In the genomic region with DNA sequence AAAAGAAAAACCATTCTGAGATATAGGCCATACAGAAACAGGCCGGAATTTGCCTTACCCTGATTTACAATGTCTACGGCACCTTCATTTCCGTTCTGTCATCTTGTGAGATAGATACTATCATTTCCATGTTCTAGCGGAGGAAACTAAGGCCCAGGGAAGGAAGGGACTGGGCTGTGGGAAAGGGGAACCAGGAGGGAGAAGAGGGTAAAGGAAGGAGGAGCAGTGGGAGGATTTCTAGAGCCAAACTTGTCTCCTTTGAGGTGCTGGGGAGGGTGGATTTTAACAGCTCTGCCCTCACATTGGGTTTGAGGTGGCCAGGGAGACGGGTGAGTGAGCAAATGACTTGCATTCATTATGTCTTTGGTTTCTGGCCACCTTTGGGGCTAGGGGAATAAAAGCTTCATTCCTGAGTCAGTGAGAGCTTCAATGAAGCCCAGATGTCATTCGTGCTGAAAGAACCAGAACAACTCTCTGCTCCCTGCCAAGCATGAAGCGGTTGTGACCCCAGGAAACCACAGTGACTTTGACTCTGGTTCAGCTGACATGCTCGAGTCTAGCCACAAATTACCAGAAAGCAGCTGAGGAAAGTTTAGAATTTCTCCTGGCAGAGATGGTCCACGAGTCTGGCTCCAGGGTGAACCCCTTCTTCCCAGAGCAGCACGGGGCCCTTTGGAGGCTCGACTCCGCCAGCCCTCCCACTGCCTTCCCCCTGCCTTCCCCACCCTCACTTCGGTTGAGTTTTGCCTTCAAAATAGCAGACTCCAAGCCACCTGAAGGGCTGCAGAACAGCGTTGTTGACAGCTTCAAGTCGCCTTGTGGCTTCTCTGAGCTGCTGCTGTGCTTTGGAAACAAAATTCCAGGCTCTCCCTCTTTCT, we compare ENCODE assay signal across 9 cellular contexts. TPM values are rescaled to one million over a fixed set of nuclear protein-coding genes. Genes with fewer than 3 reads are reported as not detected.
A peak's percentile ranks its signal among the peaks of the same experiment; 100 is the strongest.
DNase-seq lines count a peak whose midpoint lies in the region; ATAC-seq and TF ChIP-seq lines count a peak whose summit lies in the region.
"Had no signal": no experiment of that assay in that cellular context is flagged by ENCODE, and none has a peak within 500 bp of the region (broad histone marks: within the 10 kb centered on the region; RNA-seq: fewer than 3 reads in every experiment).

No MANE protein-coding gene starts in this region.

- peak overlapping the region; percentile 64 for H3K4me3 Mint-ChIP-seq in CD8-positive, alpha-beta T cell
- H3K4me3 Mint-ChIP-seq in HFFc6, result no peak overlapping the region
- H3K4me3 Mint-ChIP-seq in activated CD8-positive, alpha-beta memory T cell treated with anti-CD3 and anti-CD28 coated beads, Interleukin-2, amount 10 ng/mL, durations not matched to agents 7 days and 5 days, result peak overlapping the region; percentile 6

- peak overlapping the region; percentile 90 for H3K27ac Mint-ChIP-seq in CD8-positive, alpha-beta T cell
- no peak overlapping the region for H3K27ac Mint-ChIP-seq in HFFc6
- H3K27ac Mint-ChIP-seq in activated CD8-positive, alpha-beta memory T cell treated with anti-CD3 and anti-CD28 coated beads, Interleukin-2, amount 10 ng/mL, durations not matched to agents 7 days and 5 days, result peak overlapping the region; percentile 82

- H3K79me2 ChIP-seq in smooth muscle cell (ENCODE audit: low read depth), result peaks cover 9% of the 10 kb centered on the region

- H3K27me3 ChIP-seq in CD8-positive, alpha-beta T cell (ENCODE audit: insufficient read depth, low read length), result no peaks in the 10 kb centered on the region
- no peaks in the 10 kb centered on the region for H3K27me3 ChIP-seq in smooth muscle cell (ENCODE audit: low read depth)

- H3K9me3 ChIP-seq in CD8-positive, alpha-beta T cell (ENCODE audit: low read length), result no peaks in the 10 kb centered on the region
- H3K9me3 ChIP-seq in smooth muscle cell (replicated peaks; ENCODE audit: low read depth), result no peaks in the 10 kb centered on the region

- CTCF ChIA-PET in CD8-positive, alpha-beta T cell (lab: Charles Lee), result interaction anchor here (0.9 to 1.7 kb wide), 3 partner anchors 11 to 91 kb away, joined by 3 to 6 read pairs (median 5); no protein-coding TSS in a partner anchor
- CTCF ChIA-PET in activated CD8-positive, alpha-beta memory T cell treated with anti-CD3 and anti-CD28 coated beads, Interleukin-2, amount 10 ng/mL, durations not matched to agents 7 days and 5 days (lab: Charles Lee), result interaction anchor here (1.4 to 1.6 kb wide), 3 partner anchors 12 to 72 kb away, joined by 6 to 9 read pairs (median 6); no protein-coding TSS in a partner anchor

- peaks cover 20% of the 10 kb centered on the region for H3K4me1 ChIP-seq in CD8-positive, alpha-beta T cell (ENCODE audit: insufficient read depth, low read length)
- H3K4me1 ChIP-seq in smooth muscle cell (ENCODE audit: low read depth), result peaks cover 6% of the 10 kb centered on the region

- no peak overlapping the region for H3K4me2 ChIP-seq in smooth muscle cell

- 84% methylated on average over 15 of the region's 15 CpGs for WGBS in smooth muscle cell (ENCODE audit: low lambda C conversion rate)

- intact Hi-C loops in CD8-positive, alpha-beta T cell (cut with DNase I, micrococcal nuclease), result no loop called here

- TF ChIP-seq CTCF in CD8-positive, alpha-beta T cell (IDR thresholded peaks at IDR 0.05), result no peak
- TF ChIP-seq CTCF in HFFc6 (IDR thresholded peaks at IDR 0.05), result no peak
- TF ChIP-seq CTCF in smooth muscle cell (IDR thresholded peaks at IDR 0.05; ENCODE audit: borderline replicate concordance, insufficient read depth, poor library complexity, severe bottlenecking), result no peak

- peak overlapping the region; percentile 24 for H3K27ac ChIP-seq in CD8-positive, alpha-beta T cell (ENCODE audit: low read depth, low read length)
- H3K27ac ChIP-seq in smooth muscle cell (ENCODE audit: low read depth), result no peak overlapping the region

- H3K36me3 ChIP-seq in CD8-positive, alpha-beta T cell (ENCODE audit: insufficient read depth, low read length), result no peaks in the 10 kb centered on the region
- H3K36me3 ChIP-seq in smooth muscle cell (ENCODE audit: low read depth), result no peaks in the 10 kb centered on the region

- H3K9ac ChIP-seq in smooth muscle cell (ENCODE audit: low read depth), result no peak overlapping the region

- H3K9me3 Mint-ChIP-seq in CD8-positive, alpha-beta T cell, result no peaks in the 10 kb centered on the region
- H3K9me3 Mint-ChIP-seq in HFFc6, result no peaks in the 10 kb centered on the region
- H3K9me3 Mint-ChIP-seq in activated CD8-positive, alpha-beta memory T cell treated with anti-CD3 and anti-CD28 coated beads, Interleukin-2, amount 10 ng/mL, durations not matched to agents 7 days and 5 days (ENCODE audit: low read depth), result no peaks in the 10 kb centered on the region

- peaks cover 10% of the 10 kb centered on the region for H4K20me1 ChIP-seq in smooth muscle cell (ENCODE audit: low read depth)

- no peak overlapping the region for H2AFZ ChIP-seq in smooth muscle cell (ENCODE audit: low read depth)

- H3K27me3 Mint-ChIP-seq in CD8-positive, alpha-beta T cell (ENCODE audit: low read depth), result no peaks in the 10 kb centered on the region
- peaks cover 41% of the 10 kb centered on the region for H3K27me3 Mint-ChIP-seq in HFFc6 (ENCODE audit: insufficient read depth)
- H3K27me3 Mint-ChIP-seq in activated CD8-positive, alpha-beta memory T cell treated with anti-CD3 and anti-CD28 coated beads, Interleukin-2, amount 10 ng/mL, durations not matched to agents 7 days and 5 days, result no peaks in the 10 kb centered on the region

- ATAC-seq in CD8-positive, alpha-beta T cell, result peak; percentile 86
- ATAC-seq in activated CD8-positive, alpha-beta memory T cell treated with anti-CD3 and anti-CD28 coated beads, Interleukin-2, amount 10 ng/mL, durations not matched to agents 7 days and 5 days, result peak; percentile 87
- no peak for ATAC-seq in GM19328 (IDR thresholded peaks at IDR 0.05; ENCODE audit: unreplicated experiment)

- H3K4me1 Mint-ChIP-seq in CD8-positive, alpha-beta T cell (ENCODE audit: low read depth), result peaks cover 31% of the 10 kb centered on the region
- H3K4me1 Mint-ChIP-seq in HFFc6 (ENCODE audit: low read depth), result peaks cover 12% of the 10 kb centered on the region
- H3K4me1 Mint-ChIP-seq in activated CD8-positive, alpha-beta memory T cell treated with anti-CD3 and anti-CD28 coated beads, Interleukin-2, amount 10 ng/mL, durations not matched to agents 7 days and 5 days, result peaks cover 40% of the 10 kb centered on the region

- H3K4me3 ChIP-seq in CD8-positive, alpha-beta T cell (ENCODE audit: low read depth, low read length), result no peak overlapping the region
- H3K4me3 ChIP-seq in smooth muscle cell, result no peak overlapping the region

- POLR2A ChIA-PET in CD8-positive, alpha-beta T cell (lab: Charles Lee), result interaction anchor here (1.0 to 1.1 kb wide), 3 partner anchors 38 to 70 kb away, joined by 3 read pairs; no protein-coding TSS in a partner anchor

- no peaks in the 10 kb centered on the region for H3K36me3 Mint-ChIP-seq in CD8-positive, alpha-beta T cell
- H3K36me3 Mint-ChIP-seq in HFFc6 (ENCODE audit: low read depth), result no peaks in the 10 kb centered on the region
- H3K36me3 Mint-ChIP-seq in activated CD8-positive, alpha-beta memory T cell treated with anti-CD3 and anti-CD28 coated beads, Interleukin-2, amount 10 ng/mL, durations not matched to agents 7 days and 5 days, result no peaks in the 10 kb centered on the region

- no peaks in the 10 kb centered on the region for H3F3A ChIP-seq in smooth muscle cell (ENCODE audit: low read depth)

- DNase-seq in CD8-positive, alpha-beta T cell, result peak in 5 of 7 experiments; percentile 19 to 54 (median 43)
- DNase-seq in HFFc6 (peak; percentile 64), medulla oblongata (ENCODE audit: extremely low spot score) (peak; percentile 73), Kasumi-1 (lab: John Stamatoyannopoulos, UW) (no peak), smooth muscle cell (lab: John Stamatoyannopoulos, UW; ENCODE audit: unreplicated experiment) (no peak), DMS53 (lab: John Stamatoyannopoulos, UW) (no peak)
- DNase-seq in activated CD8-positive, alpha-beta memory T cell treated with anti-CD3 and anti-CD28 coated beads, Interleukin-2, amount 10 ng/mL, durations not matched to agents 7 days and 5 days, result peak; percentile 85

RNA-seq across cellular contexts. Expression of gene ACTG2, which starts 3.8 kb away (rescaled TPM):
- not detected for total RNA-seq in CD8-positive, alpha-beta T cell
- total RNA-seq in HFFc6 (2021; fragmentation: NEBNext Ultra II Directional; extraction: Animal tissue kit (Norgen Biotek cat#: 25700)), result 1 to 10 TPM in 4 of 6 experiments, under 1 TPM in 2; 0.17 to 2.3 (median 2.1) TPM
- total RNA-seq in activated CD8-positive, alpha-beta memory T cell treated with anti-CD3 and anti-CD28 coated beads, Interleukin-2, amount 10 ng/mL, durations not matched to agents 7 days and 5 days, result not detected
- 201 and 323 TPM in 2 replicates for total RNA-seq in smooth muscle cell
- 796 and 874 TPM in 2 replicates for polyA plus RNA-seq in smooth muscle cell
- total RNA-seq: endothelial cell of umbilical vein had no signal
- polyA plus RNA-seq: endothelial cell of umbilical vein had no signal

RNA-seq across cellular contexts. Expression of gene DGUOK, which starts 30.1 kb away (rescaled TPM):
- total RNA-seq in CD8-positive, alpha-beta T cell, result 10 to 100 TPM; 29.0 to 31.8 TPM
- total RNA-seq in HFFc6 (2021; fragmentation: NEBNext Ultra II Directional; extraction: Animal tissue kit (Norgen Biotek cat#: 25700)), result 10 to 100 TPM; 63.2 to 73.3 (median 69.3) TPM
- 10 to 100 TPM; 65.9 to 75.4 TPM for total RNA-seq in activated CD8-positive, alpha-beta memory T cell treated with anti-CD3 and anti-CD28 coated beads, Interleukin-2, amount 10 ng/mL, durations not matched to agents 7 days and 5 days
- 109 and 112 TPM in 2 replicates for total RNA-seq in smooth muscle cell
- 151 and 154 TPM in 2 replicates for polyA plus RNA-seq in smooth muscle cell

Comparison
In these comparisons a context has a peak if more than half of its experiments do, and no peak if none do; other contexts are left out.
1. DNase-seq: peak in CD8-positive, alpha-beta T cell (5 of 7), HFFc6 (single experiment), activated CD8-positive, alpha-beta memory T cell treated with anti-CD3 and anti-CD28 coated beads, Interleukin-2, amount 10 ng/mL, durations not matched to agents 7 days and 5 days (single experiment) and medulla oblongata (single experiment); none in Kasumi-1 (0 of 2), smooth muscle cell (single experiment) and DMS53 (single experiment).
2. RNA of gene ACTG2, which starts 3.8 kb away (total RNA-seq): 201 to 323 TPM in smooth muscle cell; 0.17 to 2.3 TPM in HFFc6, not detected in activated CD8-positive, alpha-beta memory T cell treated with anti-CD3 and anti-CD28 coated beads, Interleukin-2, amount 10 ng/mL, durations not matched to agents 7 days and 5 days and not detected in CD8-positive, alpha-beta T cell; every median in the first group is over 10 times any median in the second.